In genomic region chr3:43055806-43056770, GRCh38 we compare ENCODE assay signal across 20 cellular contexts. TPM values are rescaled to one million over a fixed set of nuclear protein-coding genes. Genes with fewer than 3 reads are reported as not detected.
DNase-seq lines count a peak whose midpoint lies in the region; ATAC-seq and TF ChIP-seq lines count a peak whose summit lies in the region.
"Had no signal": no experiment of that assay in that cellular context is flagged by ENCODE, and none has a peak within 500 bp of the region (broad histone marks: within the 10 kb centered on the region; RNA-seq: fewer than 3 reads in every experiment).

No MANE protein-coding gene starts in this region.

- peaks cover 2% of the 10 kb centered on the region for H3K27me3 Mint-ChIP-seq in activated CD8-positive, alpha-beta T cell treated with anti-CD3 and anti-CD28 coated beads, Interleukin-2, amount 10 ng/mL, durations not matched to agents 7 days and 5 days (ENCODE audit: low read depth)
- no peaks in the 10 kb centered on the region for H3K27me3 Mint-ChIP-seq in activated CD8-positive, alpha-beta T cell treated with anti-CD3 and anti-CD28 coated beads for 36 hours

- no peak overlapping the region for H3K4me3 Mint-ChIP-seq in activated CD8-positive, alpha-beta T cell treated with anti-CD3 and anti-CD28 coated beads, Interleukin-2, amount 10 ng/mL, durations not matched to agents 7 days and 5 days
- H3K4me3 Mint-ChIP-seq in activated CD8-positive, alpha-beta T cell treated with anti-CD3 and anti-CD28 coated beads for 36 hours: no peak overlapping the region
- H3K4me3 Mint-ChIP-seq: CD4-positive, CD25-positive, alpha-beta regulatory T cell had no signal

- CTCF ChIA-PET in activated CD8-positive, alpha-beta T cell treated with anti-CD3 and anti-CD28 coated beads, Interleukin-2, amount 10 ng/mL, durations not matched to agents 7 days and 5 days (lab: Charles Lee): no interaction called here
- CTCF ChIA-PET in activated CD8-positive, alpha-beta T cell treated with anti-CD3 and anti-CD28 coated beads for 36 hours (lab: Charles Lee): interaction anchor here (0.5 kb wide), 1 partner anchor 210 kb away, joined by 3 read pairs; no protein-coding TSS in a partner anchor

- H3K27ac ChIP-seq in vagina (no peak overlapping the region), breast epithelium (no peak overlapping the region)
- H3K27ac ChIP-seq: BLaER1, SK-N-MC had no signal

- intact Hi-C loops in activated CD8-positive, alpha-beta T cell treated with anti-CD3 and anti-CD28 coated beads for 36 hours (cut with micrococcal nuclease): no loop called here
- intact Hi-C loops in vagina (cut with DNase I) (loop anchor here (2.0 kb wide), 1 partner anchor 17 kb away; no protein-coding TSS in a partner anchor), breast epithelium (cut with DNase I; ENCODE audit: low total_unique reads) (no loop called here)

- H3K36me3 ChIP-seq in vagina: no peaks in the 10 kb centered on the region
- H3K36me3 ChIP-seq in breast epithelium: no peaks in the 10 kb centered on the region
- H3K36me3 ChIP-seq: BLaER1, MG63 had no signal

- no peak overlapping the region for H3K4me3 ChIP-seq in vagina
- no peak overlapping the region for H3K4me3 ChIP-seq in breast epithelium
- H3K4me3 ChIP-seq: BLaER1, MG63, SK-N-MC had no signal

- peaks cover 8% of the 10 kb centered on the region for H3K4me1 Mint-ChIP-seq in activated CD8-positive, alpha-beta T cell treated with anti-CD3 and anti-CD28 coated beads, Interleukin-2, amount 10 ng/mL, durations not matched to agents 7 days and 5 days (ENCODE audit: low read depth)
- peaks cover 16% of the 10 kb centered on the region for H3K4me1 Mint-ChIP-seq in activated CD8-positive, alpha-beta T cell treated with anti-CD3 and anti-CD28 coated beads for 36 hours (ENCODE audit: low read depth)

- H3K36me3 Mint-ChIP-seq in activated CD8-positive, alpha-beta T cell treated with anti-CD3 and anti-CD28 coated beads, Interleukin-2, amount 10 ng/mL, durations not matched to agents 7 days and 5 days (ENCODE audit: low read depth): no peaks in the 10 kb centered on the region
- no peaks in the 10 kb centered on the region for H3K36me3 Mint-ChIP-seq in activated CD8-positive, alpha-beta T cell treated with anti-CD3 and anti-CD28 coated beads for 36 hours (ENCODE audit: low read depth)

- peaks cover 1% of the 10 kb centered on the region for H3K9me3 Mint-ChIP-seq in activated CD8-positive, alpha-beta T cell treated with anti-CD3 and anti-CD28 coated beads, Interleukin-2, amount 10 ng/mL, durations not matched to agents 7 days and 5 days (ENCODE audit: insufficient read depth)
- peaks cover 9% of the 10 kb centered on the region for H3K9me3 Mint-ChIP-seq in activated CD8-positive, alpha-beta T cell treated with anti-CD3 and anti-CD28 coated beads for 36 hours

- no peak for TF ChIP-seq CTCF in activated CD8-positive, alpha-beta T cell treated with anti-CD3 and anti-CD28 coated beads for 36 hours (IDR thresholded peaks at IDR 0.05)
- TF ChIP-seq CTCF in vagina (IDR thresholded peaks at IDR 0.05): no peak
- no peak for TF ChIP-seq CTCF in breast epithelium (IDR thresholded peaks at IDR 0.05)

- ATAC-seq in activated CD8-positive, alpha-beta T cell treated with anti-CD3 and anti-CD28 coated beads, Interleukin-2, amount 10 ng/mL, durations not matched to agents 7 days and 5 days: no peak
- no peak for ATAC-seq in activated CD8-positive, alpha-beta T cell treated with anti-CD3 and anti-CD28 coated beads for 36 hours
- no peak for ATAC-seq in GM21390 (IDR thresholded peaks at IDR 0.05; ENCODE audit: unreplicated experiment)
- ATAC-seq: Panc1 had no signal

- no peak for TF ChIP-seq POLR2A in vagina (IDR thresholded peaks at IDR 0.05)
- no peak for TF ChIP-seq POLR2A in breast epithelium (IDR thresholded peaks at IDR 0.05)

- no peaks in the 10 kb centered on the region for H3K4me1 ChIP-seq in vagina
- H3K4me1 ChIP-seq in breast epithelium: no peaks in the 10 kb centered on the region
- H3K4me1 ChIP-seq: BLaER1 had no signal

- H3K27ac Mint-ChIP-seq in activated CD8-positive, alpha-beta T cell treated with anti-CD3 and anti-CD28 coated beads, Interleukin-2, amount 10 ng/mL, durations not matched to agents 7 days and 5 days: no peak overlapping the region
- no peak overlapping the region for H3K27ac Mint-ChIP-seq in activated CD8-positive, alpha-beta T cell treated with anti-CD3 and anti-CD28 coated beads for 36 hours

- DNase-seq in activated CD8-positive, alpha-beta T cell treated with anti-CD3 and anti-CD28 coated beads, Interleukin-2, amount 10 ng/mL, durations not matched to agents 7 days and 5 days: peak; percentile 5
- no peak for DNase-seq in activated CD8-positive, alpha-beta T cell treated with anti-CD3 and anti-CD28 coated beads for 36 hours
- DNase-seq in cerebellar cortex (ENCODE audit: low spot score) (peak; percentile 94), islet precursor cell (peak; percentile 35), vagina (ENCODE audit: extremely low spot score in 2 of 2) (peak; percentile 77 to 87), breast epithelium (ENCODE audit: low spot score in 2 of 2) (no peak)
- DNase-seq: CD4-positive, CD25-positive, alpha-beta regulatory T cell; HCEC 1CT; KG1; MG63; NCI-H1105 treated with DMSO at 0.1 percent for 48 hours; NCI-H2029; NCI-H2227 treated with DMSO at 0.1 percent for 48 hours; NCI-H526 treated with DMSO at 0.1 percent for 48 hours; SIG-M5 had no signal

- no peaks in the 10 kb centered on the region for H3K27me3 ChIP-seq in vagina
- H3K27me3 ChIP-seq in breast epithelium: no peaks in the 10 kb centered on the region
- H3K27me3 ChIP-seq: BLaER1, MG63 had no signal

- no peaks in the 10 kb centered on the region for H3K9me3 ChIP-seq in vagina
- H3K9me3 ChIP-seq in breast epithelium: peaks cover 9 to 17% of the 10 kb centered on the region in 2 donors
- H3K9me3 ChIP-seq: BLaER1, MG63 had no signal

- POLR2A ChIA-PET in activated CD8-positive, alpha-beta T cell treated with anti-CD3 and anti-CD28 coated beads, Interleukin-2, amount 10 ng/mL, durations not matched to agents 7 days and 5 days (lab: Charles Lee): interaction anchor here (0.5 to 1.5 kb wide), 2 partner anchors 22 to 386 kb away, joined by 3 to 4 read pairs; no protein-coding TSS in a partner anchor
- POLR2A ChIA-PET in activated CD8-positive, alpha-beta T cell treated with anti-CD3 and anti-CD28 coated beads for 36 hours (lab: Charles Lee): interaction anchor here (0.6 kb wide), 1 partner anchor 390 kb away, joined by 3 read pairs; no protein-coding TSS in a partner anchor

RNA-seq across cellular contexts. Expression of gene POMGNT2, which starts 49.8 kb away (rescaled TPM):
- total RNA-seq in activated CD8-positive, alpha-beta T cell treated with anti-CD3 and anti-CD28 coated beads, Interleukin-2, amount 10 ng/mL, durations not matched to agents 7 days and 5 days: 1 to 10 TPM; 8.7 to 9.7 TPM
- 10 to 100 TPM; 11.9 to 12.0 TPM for total RNA-seq in activated CD8-positive, alpha-beta T cell treated with anti-CD3 and anti-CD28 coated beads for 36 hours
- total RNA-seq in vagina (26.8 TPM), breast epithelium (10 to 100 TPM; 14.6 to 19.0 (median 18.4) TPM)
- total RNA-seq: OCI-LY7 had no signal

Comparison
In these comparisons a context has a peak if more than half of its experiments do, and no peak if none do; other contexts are left out.
1. DNase-seq: peak in activated CD8-positive, alpha-beta T cell treated with anti-CD3 and anti-CD28 coated beads, Interleukin-2, amount 10 ng/mL, durations not matched to agents 7 days and 5 days (single experiment), cerebellar cortex (single experiment), islet precursor cell (single experiment) and vagina (2 of 2); none in activated CD8-positive, alpha-beta T cell treated with anti-CD3 and anti-CD28 coated beads for 36 hours (single experiment) and breast epithelium (0 of 2).